In genomic region chr5:143610946-143611345, GRCh38 we compare ENCODE assay signal across 11 cellular contexts.
"Had no signal": no experiment of that assay in that cellular context is flagged by ENCODE, and none has a peak within 500 bp of the region (broad histone marks: within the 10 kb centered on the region; RNA-seq: fewer than 3 reads in every experiment).

No MANE protein-coding gene starts in this region.

- DNase-seq: GM23248, GOT3, H7, H9, HCEC 1CT, HFFc6 had no signal

- ATAC-seq: GM23338, HCT116 had no signal

- H3K27ac ChIP-seq: GM23248 had no signal

- FAIRE-seq: H1, H54 had no signal

- H2AFZ ChIP-seq: GM23248, GM23338 had no signal

- H3K4me2 ChIP-seq: GM23338 had no signal

- H3K9me3 ChIP-seq: HAP-1 had no signal

- H3K36me3 ChIP-seq: HAP-1 had no signal

- H3K4me3 ChIP-seq: GM23248, GM23338, HAP-1 had no signal

- H3K9ac ChIP-seq: GM23248 had no signal
